In the genomic region with DNA sequence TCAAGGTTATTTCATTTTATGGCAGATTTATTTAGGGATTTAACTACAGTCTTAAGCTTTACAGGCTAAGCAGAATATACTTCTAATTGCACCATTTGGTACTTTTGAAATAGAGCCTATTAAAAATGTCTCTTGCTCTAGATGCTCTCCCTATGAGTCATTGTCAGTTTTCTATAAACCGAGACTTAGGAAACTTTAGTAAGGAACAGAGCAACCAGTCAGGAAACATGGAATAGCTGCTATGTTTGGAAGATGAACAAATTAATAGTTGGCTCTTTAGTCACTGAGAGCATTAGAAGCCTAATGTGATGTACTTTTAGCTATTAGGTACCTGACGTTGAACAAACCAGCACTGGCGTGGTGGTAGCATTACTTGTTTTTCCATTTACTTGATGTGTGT, we compare ENCODE assay signal across 1 cellular context.
TF ChIP-seq lines count a peak whose summit lies in the region.

No MANE protein-coding gene starts in this region.

TF ChIP-seq in endothelial cell of umbilical vein, 7 proteins besides CTCF, POLR2A, EP300 and RAD21:
- TF ChIP-seq GATA2 (IDR thresholded peaks at IDR 0.05; ENCODE audit: insufficient read depth, insufficient read length, low read depth, low read length), result no peak
- peak; percentile 84 for TF ChIP-seq FOS (IDR thresholded peaks at IDR 0.05; ENCODE audit: borderline replicate concordance, insufficient read depth, low read length)
